In the genomic region with DNA sequence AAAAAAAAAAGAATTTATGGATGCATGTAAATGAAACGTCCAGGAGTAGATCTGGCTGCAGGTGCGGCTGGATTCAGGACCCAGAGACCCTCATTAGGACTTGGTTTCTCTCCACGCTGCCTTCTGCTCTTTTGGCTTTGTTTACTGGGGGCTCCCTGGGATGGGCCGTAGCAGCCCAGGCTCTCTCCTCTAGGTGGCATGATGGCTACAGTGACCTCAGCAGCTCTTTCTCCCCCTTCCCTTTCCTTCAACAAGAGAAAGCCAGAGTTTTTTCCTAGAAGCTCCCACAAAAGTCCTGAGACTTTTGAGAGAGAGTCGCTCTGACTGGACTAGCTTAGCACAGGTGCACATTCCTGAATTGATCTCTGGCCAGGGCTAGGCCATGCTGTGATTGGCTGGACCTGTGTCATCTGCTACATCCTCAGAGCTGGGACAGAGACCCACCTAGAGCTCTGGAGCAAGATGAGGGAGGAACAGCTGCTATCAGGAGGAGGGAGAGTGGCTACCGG, we compare ENCODE assay signal across 8 cellular contexts.
DNase-seq lines count a peak whose midpoint lies in the region; ATAC-seq and TF ChIP-seq lines count a peak whose summit lies in the region.

No MANE protein-coding gene starts in this region.

- H3K36me3 ChIP-seq in BE2C = peaks cover 59% of the 10 kb centered on the region
- H3K36me3 ChIP-seq in RWPE2 (ENCODE audit: low read depth) = no peaks in the 10 kb centered on the region

- H3K27ac Mint-ChIP-seq in stimulated activated effector memory CD8-positive, alpha-beta T cell treated with anti-CD3 and anti-CD28 coated beads, Interleukin-12 subunit alpha, Interleukin-12 subunit beta, amount 100 ng/mL, for 72 hours = peak overlapping the region; percentile 78

- no peaks in the 10 kb centered on the region for H3K36me3 Mint-ChIP-seq in stimulated activated effector memory CD8-positive, alpha-beta T cell treated with anti-CD3 and anti-CD28 coated beads, Interleukin-12 subunit alpha, Interleukin-12 subunit beta, amount 100 ng/mL, for 72 hours

- no peaks in the 10 kb centered on the region for H3K9me3 Mint-ChIP-seq in stimulated activated effector memory CD8-positive, alpha-beta T cell treated with anti-CD3 and anti-CD28 coated beads, Interleukin-12 subunit alpha, Interleukin-12 subunit beta, amount 100 ng/mL, for 72 hours

- H3K4me3 ChIP-seq in BE2C (ENCODE audit: low read depth, low read length) (no peak overlapping the region), RWPE2 (ENCODE audit: severe bottlenecking) (no peak overlapping the region)

- H3K9me3 ChIP-seq in BE2C (no peaks in the 10 kb centered on the region), RWPE2 (ENCODE audit: severe bottlenecking) (no peaks in the 10 kb centered on the region)

- peaks cover 25% of the 10 kb centered on the region for H3K4me1 ChIP-seq in BE2C
- H3K4me1 ChIP-seq in RWPE2 (ENCODE audit: insufficient read depth, poor library complexity, severe bottlenecking) = no peaks in the 10 kb centered on the region

- H3K4me3 Mint-ChIP-seq in stimulated activated effector memory CD8-positive, alpha-beta T cell treated with anti-CD3 and anti-CD28 coated beads, Interleukin-12 subunit alpha, Interleukin-12 subunit beta, amount 100 ng/mL, for 72 hours = peak overlapping the region; percentile 22

- peaks cover 38% of the 10 kb centered on the region for H3K4me1 Mint-ChIP-seq in stimulated activated effector memory CD8-positive, alpha-beta T cell treated with anti-CD3 and anti-CD28 coated beads, Interleukin-12 subunit alpha, Interleukin-12 subunit beta, amount 100 ng/mL, for 72 hours

- H3K27me3 ChIP-seq in BE2C (no peaks in the 10 kb centered on the region), RWPE2 (ENCODE audit: insufficient read depth, poor library complexity, severe bottlenecking) (no peaks in the 10 kb centered on the region)

- DNase-seq in BE2C (peak; percentile 57), RWPE2 (ENCODE audit: low spot score) (no peak), cerebellar cortex (ENCODE audit: low spot score) (peak; percentile 79), kidney glomerular epithelial cell (lab: John Stamatoyannopoulos, UW) (peak; percentile 43), COLO668 (lab: John Stamatoyannopoulos, UW; ENCODE audit: unreplicated experiment) (no peak)
- DNase-seq in stimulated activated effector memory CD8-positive, alpha-beta T cell treated with anti-CD3 and anti-CD28 coated beads, Interleukin-12 subunit alpha, Interleukin-12 subunit beta, amount 100 ng/mL, for 72 hours (ENCODE audit: low spot score in 2 of 2) = peak in 1 of 2 donors; percentile 53

- ATAC-seq in GM18867 (IDR thresholded peaks at IDR 0.05; ENCODE audit: unreplicated experiment) = peak; percentile 44
- peak; percentile 74 for ATAC-seq in HG03139 (IDR thresholded peaks at IDR 0.05; ENCODE audit: unreplicated experiment)
- ATAC-seq in RWPE2 (ENCODE audit: low read depth) = peak; percentile 62; the same call in 1 of the 3 replicates
- peak; percentile 72 for ATAC-seq in stimulated activated effector memory CD8-positive, alpha-beta T cell treated with anti-CD3 and anti-CD28 coated beads, Interleukin-12 subunit alpha, Interleukin-12 subunit beta, amount 100 ng/mL, for 72 hours

- TF ChIP-seq CTCF in BE2C (IDR thresholded peaks at IDR 0.05; ENCODE audit: low read depth, low read length) = peak; percentile 71
- peak; percentile 55 for TF ChIP-seq CTCF in RWPE2 (IDR thresholded peaks at IDR 0.05; ENCODE audit: poor library complexity, severe bottlenecking)

- H3K27ac ChIP-seq in RWPE2 (ENCODE audit: poor library complexity, severe bottlenecking) = no peak overlapping the region

Comparison
In these comparisons a context has a peak if more than half of its experiments do, and no peak if none do; other contexts are left out.
1. DNase-seq: peak in BE2C (single experiment), cerebellar cortex (single experiment) and kidney glomerular epithelial cell (single experiment); none in RWPE2 (single experiment) and COLO668 (single experiment).
2. Peak in every context shown above with its lines, with median percentiles within 50 percentile points of each other: ATAC-seq.